1 cellular context compared by ENCODE assay signal in the genomic region with DNA sequence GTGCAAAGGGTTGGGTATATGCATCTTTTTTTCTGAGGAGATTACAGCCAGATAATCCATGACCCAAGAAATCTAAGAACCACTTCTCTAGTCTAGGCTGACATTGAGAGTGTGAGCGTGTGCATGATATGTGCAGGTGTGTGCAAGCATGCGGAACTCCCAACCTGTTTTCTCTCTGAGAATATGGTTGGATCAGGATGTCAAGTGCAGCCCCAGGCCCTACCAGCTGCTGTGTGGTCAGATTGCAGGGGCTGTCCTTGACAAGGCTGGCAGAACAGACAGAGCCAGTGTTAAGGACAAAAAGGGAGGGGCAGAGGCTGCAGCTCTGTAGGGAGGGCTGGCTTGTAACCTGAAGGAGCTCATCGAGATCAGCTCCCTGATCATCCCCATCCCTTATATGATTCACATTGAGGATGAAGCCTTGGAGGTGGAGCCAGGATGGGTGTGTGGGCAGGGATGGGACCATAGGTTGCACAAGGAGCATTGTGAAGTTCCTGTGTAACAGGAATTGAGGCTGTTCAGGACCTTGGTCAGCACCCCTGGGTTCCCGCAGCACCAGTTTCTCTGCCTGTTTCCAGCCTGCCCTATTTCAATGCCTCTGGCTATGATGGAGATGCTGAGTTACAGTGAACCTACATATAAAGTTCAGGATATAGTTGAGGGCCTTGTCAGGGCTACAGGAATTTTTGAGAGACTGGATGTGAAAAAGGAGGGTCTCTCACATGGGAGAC.
TF ChIP-seq lines count a peak whose summit lies in the region.

No MANE protein-coding gene starts in this region.

TF ChIP-seq in HepG2, 621 proteins besides CTCF, POLR2A, EP300 and RAD21 (continued from another document):
- TF ChIP-seq ZNF766 (CRISPR knock-in tag; IDR thresholded peaks at IDR 0.05; ENCODE audit: borderline replicate concordance) (peak; percentile 36; the same call in 1 of the 2 replicates), PHF5A (CRISPR knock-in tag; IDR thresholded peaks at IDR 0.05; ENCODE audit: low read depth, unreplicated experiment) (no peak), HIC2 (CRISPR knock-in tag; IDR thresholded peaks at IDR 0.05; ENCODE audit: low read depth) (no peak), MTF1 (CRISPR knock-in tag; IDR thresholded peaks at IDR 0.05) (no peak), SRY (CRISPR knock-in tag; IDR thresholded peaks at IDR 0.05) (peak; percentile 56; the same call in 1 of the 2 replicates), U2AF1 (optimal IDR thresholded peaks at IDR 0.05; ENCODE audit: low read depth, low read length) (no peak), ZSCAN22 (CRISPR knock-in tag; IDR thresholded peaks at IDR 0.05) (no peak), ZNF720 (CRISPR knock-in tag; IDR thresholded peaks at IDR 0.05) (no peak), ADNP (CRISPR knock-in tag; IDR thresholded peaks at IDR 0.05) (no peak), ZFP37 (CRISPR knock-in tag; IDR thresholded peaks at IDR 0.05; ENCODE audit: borderline replicate concordance) (peak; percentile 55; the same call in 1 of the 2 replicates), HDAC2 (CRISPR knock-in tag; IDR thresholded peaks at IDR 0.05) (0 out of 2 replicates have a peak, but pooled peaks have one; percentile 19), REST (IDR thresholded peaks at IDR 0.05; ENCODE audit: borderline replicate concordance in 1 of 2, low read depth in 1 of 2, low read length in 2 of 2) (peak; percentile 89 to 96), ZNF232 (CRISPR knock-in tag; IDR thresholded peaks at IDR 0.05; ENCODE audit: borderline replicate concordance) (peak; percentile 69; the same call in 1 of the 2 replicates), TAF1 (CRISPR knock-in tag; IDR thresholded peaks at IDR 0.05) (no peak), TCF7 (IDR thresholded peaks at IDR 0.05; ENCODE audit: low read depth) (no peak), PCBP1 (IDR thresholded peaks at IDR 0.05; ENCODE audit: borderline replicate concordance, low read depth, low read length) (no peak)
- TF ChIP-seq, protein P1, sequence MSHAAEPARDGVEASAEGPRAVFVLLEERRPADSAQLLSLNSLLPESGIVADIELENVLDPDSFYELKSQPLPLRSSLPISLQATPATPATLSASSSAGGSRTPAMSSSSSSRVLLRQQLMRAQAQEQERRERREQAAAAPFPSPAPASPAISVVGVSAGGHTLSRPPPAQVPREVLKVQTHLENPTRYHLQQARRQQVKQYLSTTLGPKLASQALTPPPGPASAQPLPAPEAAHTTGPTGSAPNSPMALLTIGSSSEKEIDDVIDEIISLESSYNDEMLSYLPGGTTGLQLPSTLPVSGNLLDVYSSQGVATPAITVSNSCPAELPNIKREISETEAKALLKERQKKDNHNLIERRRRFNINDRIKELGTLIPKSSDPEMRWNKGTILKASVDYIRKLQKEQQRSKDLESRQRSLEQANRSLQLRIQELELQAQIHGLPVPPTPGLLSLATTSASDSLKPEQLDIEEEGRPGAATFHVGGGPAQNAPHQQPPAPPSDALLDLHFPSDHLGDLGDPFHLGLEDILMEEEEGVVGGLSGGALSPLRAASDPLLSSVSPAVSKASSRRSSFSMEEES (CRISPR knock-in tag; IDR thresholded peaks at IDR 0.05), result peak; percentile 45; the same call in 1 of the 2 replicates
- TF ChIP-seq, protein P2, sequence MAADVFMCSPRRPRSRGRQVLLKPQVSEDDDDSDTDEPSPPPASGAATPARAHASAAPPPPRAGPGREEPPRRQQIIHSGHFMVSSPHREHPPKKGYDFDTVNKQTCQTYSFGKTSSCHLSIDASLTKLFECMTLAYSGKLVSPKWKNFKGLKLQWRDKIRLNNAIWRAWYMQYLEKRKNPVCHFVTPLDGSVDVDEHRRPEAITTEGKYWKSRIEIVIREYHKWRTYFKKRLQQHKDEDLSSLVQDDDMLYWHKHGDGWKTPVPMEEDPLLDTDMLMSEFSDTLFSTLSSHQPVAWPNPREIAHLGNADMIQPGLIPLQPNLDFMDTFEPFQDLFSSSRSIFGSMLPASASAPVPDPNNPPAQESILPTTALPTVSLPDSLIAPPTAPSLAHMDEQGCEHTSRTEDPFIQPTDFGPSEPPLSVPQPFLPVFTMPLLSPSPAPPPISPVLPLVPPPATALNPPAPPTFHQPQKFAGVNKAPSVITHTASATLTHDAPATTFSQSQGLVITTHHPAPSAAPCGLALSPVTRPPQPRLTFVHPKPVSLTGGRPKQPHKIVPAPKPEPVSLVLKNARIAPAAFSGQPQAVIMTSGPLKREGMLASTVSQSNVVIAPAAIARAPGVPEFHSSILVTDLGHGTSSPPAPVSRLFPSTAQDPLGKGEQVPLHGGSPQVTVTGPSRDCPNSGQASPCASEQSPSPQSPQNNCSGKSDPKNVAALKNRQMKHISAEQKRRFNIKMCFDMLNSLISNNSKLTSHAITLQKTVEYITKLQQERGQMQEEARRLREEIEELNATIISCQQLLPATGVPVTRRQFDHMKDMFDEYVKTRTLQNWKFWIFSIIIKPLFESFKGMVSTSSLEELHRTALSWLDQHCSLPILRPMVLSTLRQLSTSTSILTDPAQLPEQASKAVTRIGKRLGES (CRISPR knock-in tag; IDR thresholded peaks at IDR 0.05; ENCODE audit: borderline replicate concordance), result no peak
- TF ChIP-seq, protein P3, sequence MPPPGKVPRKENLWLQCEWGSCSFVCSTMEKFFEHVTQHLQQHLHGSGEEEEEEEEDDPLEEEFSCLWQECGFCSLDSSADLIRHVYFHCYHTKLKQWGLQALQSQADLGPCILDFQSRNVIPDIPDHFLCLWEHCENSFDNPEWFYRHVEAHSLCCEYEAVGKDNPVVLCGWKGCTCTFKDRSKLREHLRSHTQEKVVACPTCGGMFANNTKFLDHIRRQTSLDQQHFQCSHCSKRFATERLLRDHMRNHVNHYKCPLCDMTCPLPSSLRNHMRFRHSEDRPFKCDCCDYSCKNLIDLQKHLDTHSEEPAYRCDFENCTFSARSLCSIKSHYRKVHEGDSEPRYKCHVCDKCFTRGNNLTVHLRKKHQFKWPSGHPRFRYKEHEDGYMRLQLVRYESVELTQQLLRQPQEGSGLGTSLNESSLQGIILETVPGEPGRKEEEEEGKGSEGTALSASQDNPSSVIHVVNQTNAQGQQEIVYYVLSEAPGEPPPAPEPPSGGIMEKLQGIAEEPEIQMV (CRISPR knock-in tag; IDR thresholded peaks at IDR 0.05; ENCODE audit: low read depth), result no peak
- TF ChIP-seq, protein P4, sequence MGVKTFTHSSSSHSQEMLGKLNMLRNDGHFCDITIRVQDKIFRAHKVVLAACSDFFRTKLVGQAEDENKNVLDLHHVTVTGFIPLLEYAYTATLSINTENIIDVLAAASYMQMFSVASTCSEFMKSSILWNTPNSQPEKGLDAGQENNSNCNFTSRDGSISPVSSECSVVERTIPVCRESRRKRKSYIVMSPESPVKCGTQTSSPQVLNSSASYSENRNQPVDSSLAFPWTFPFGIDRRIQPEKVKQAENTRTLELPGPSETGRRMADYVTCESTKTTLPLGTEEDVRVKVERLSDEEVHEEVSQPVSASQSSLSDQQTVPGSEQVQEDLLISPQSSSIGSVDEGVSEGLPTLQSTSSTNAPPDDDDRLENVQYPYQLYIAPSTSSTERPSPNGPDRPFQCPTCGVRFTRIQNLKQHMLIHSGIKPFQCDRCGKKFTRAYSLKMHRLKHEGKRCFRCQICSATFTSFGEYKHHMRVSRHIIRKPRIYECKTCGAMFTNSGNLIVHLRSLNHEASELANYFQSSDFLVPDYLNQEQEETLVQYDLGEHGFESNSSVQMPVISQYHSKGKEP (CRISPR knock-in tag; IDR thresholded peaks at IDR 0.05), result peak; percentile 68; the same call in 1 of the 2 replicates
TF ChIP-seq in HepG2: peak in this region for 34.
